In the genomic region with DNA sequence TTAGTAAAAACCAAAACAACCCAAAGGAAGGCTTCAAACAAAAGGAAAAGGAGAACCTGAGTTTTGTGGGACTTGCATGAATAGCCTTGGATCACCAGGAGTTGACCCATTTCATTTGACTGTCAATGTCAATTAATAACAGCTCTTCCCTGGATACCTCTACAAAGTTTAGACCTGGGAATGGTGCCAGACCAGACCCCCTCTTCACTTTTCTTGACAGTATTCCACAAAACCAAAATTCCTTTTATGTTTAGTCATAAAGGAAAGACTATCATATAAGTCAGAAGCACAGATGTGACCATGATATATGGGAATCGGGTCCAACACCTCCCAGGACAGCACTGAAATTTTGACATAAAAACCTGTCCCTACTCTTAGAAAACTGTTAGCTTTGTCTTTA, we compare ENCODE assay signal across 28 cellular contexts.
"Had no signal": no experiment of that assay in that cellular context is flagged by ENCODE, and none has a peak within 500 bp of the region (broad histone marks: within the 10 kb centered on the region; RNA-seq: fewer than 3 reads in every experiment).

No MANE protein-coding gene starts in this region.

- H3K36me3 Mint-ChIP-seq: memory B cell; mesothelial cell of epicardium; natural killer cell treated with Interleukin-12 subunit alpha and Interleukin-12 subunit beta and Interleukin-15 and Interleukin-18, amount 100 ng/mL, for 72 hours; neural progenitor cell had no signal

- H3K27me3 ChIP-seq: dorsolateral prefrontal cortex, neural progenitor cell, right atrium auricular region, suprapubic skin, transverse colon, upper lobe of right lung, uterus had no signal

- H3K4me1 ChIP-seq: neural progenitor cell, parathyroid adenoma, right atrium auricular region, suprapubic skin, transverse colon, upper lobe of right lung, uterus had no signal

- H2AFZ ChIP-seq: neural progenitor cell, parathyroid adenoma had no signal

- H3K27ac Mint-ChIP-seq: memory B cell; mesothelial cell of epicardium; naive B cell; natural killer cell treated with Interleukin-12 subunit alpha and Interleukin-12 subunit beta and Interleukin-15 and Interleukin-18, amount 100 ng/mL, for 72 hours; neural progenitor cell; progenitor cell of endocrine pancreas; stimulated activated naive CD8-positive, alpha-beta T cell treated with anti-CD3 and anti-CD28 coated beads, Interleukin-15, amount 100 ng/mL, for 72 hours had no signal

- H3K79me2 ChIP-seq: parathyroid adenoma had no signal

- H3K4me1 Mint-ChIP-seq: memory B cell; naive B cell; neural progenitor cell; stimulated activated naive CD8-positive, alpha-beta T cell treated with anti-CD3 and anti-CD28 coated beads, Interleukin-15, amount 100 ng/mL, for 72 hours had no signal

- H3K36me3 ChIP-seq: neural progenitor cell, right atrium auricular region, suprapubic skin, transverse colon, upper lobe of right lung, uterus had no signal

- H3K4me3 ChIP-seq: dorsolateral prefrontal cortex, lung, mucosa of descending colon, neural progenitor cell, right atrium auricular region, smooth muscle cell, suprapubic skin, transverse colon, upper lobe of right lung, uterus had no signal

- H3K4me2 ChIP-seq: neural progenitor cell, smooth muscle cell had no signal

- H3K9me3 ChIP-seq: mucosa of descending colon, right atrium auricular region, suprapubic skin, transverse colon, upper lobe of right lung, uterus had no signal

- FAIRE-seq: frontal cortex, keratinocyte had no signal

- H3K27ac ChIP-seq: neural progenitor cell, parathyroid adenoma, right atrium auricular region, suprapubic skin, transverse colon, upper lobe of right lung, uterus had no signal

- H3K4me3 Mint-ChIP-seq: memory B cell; mesothelial cell of epicardium; naive B cell; natural killer cell treated with Interleukin-12 subunit alpha and Interleukin-12 subunit beta and Interleukin-15 and Interleukin-18, amount 100 ng/mL, for 72 hours; neural progenitor cell; stimulated activated naive CD8-positive, alpha-beta T cell treated with anti-CD3 and anti-CD28 coated beads, Interleukin-15, amount 100 ng/mL, for 72 hours had no signal

- ATAC-seq: left lobe of liver; mucosa of descending colon; natural killer cell treated with Interleukin-12 subunit alpha and Interleukin-12 subunit beta and Interleukin-15 and Interleukin-18, amount 100 ng/mL, for 72 hours; sciatic nerve; stimulated activated naive CD8-positive, alpha-beta T cell treated with anti-CD3 and anti-CD28 coated beads, Interleukin-15, amount 100 ng/mL, for 72 hours; upper lobe of right lung had no signal

- H3K27me3 Mint-ChIP-seq: memory B cell; naive B cell; natural killer cell treated with Interleukin-12 subunit alpha and Interleukin-12 subunit beta and Interleukin-15 and Interleukin-18, amount 100 ng/mL, for 72 hours; progenitor cell of endocrine pancreas; stimulated activated naive CD8-positive, alpha-beta T cell treated with anti-CD3 and anti-CD28 coated beads, Interleukin-15, amount 100 ng/mL, for 72 hours had no signal

- H3K9me3 Mint-ChIP-seq: memory B cell, naive B cell, neural progenitor cell had no signal

- DNase-seq: dorsolateral prefrontal cortex; effector CD4-positive, alpha-beta T cell; head of caudate nucleus; mucosa of descending colon; naive B cell; stimulated activated CD4-positive, alpha-beta T cell treated with anti-CD3 and anti-CD28 coated beads, Interleukin-12 subunit alpha, Interleukin-12 subunit beta, amount 100 ng/mL, for 4 hours; stimulated activated CD4-positive, alpha-beta T cell treated with anti-CD3 and anti-CD28 coated beads, Interleukin-1b, Interleukin-23, amount 100 ng/mL, for 48 hours; stimulated activated CD4-positive, alpha-beta T cell treated with anti-CD3 and anti-CD28 coated beads, Interleukin-4, amount 100 ng/mL, for 1 hour; stimulated activated CD8-positive, alpha-beta memory T cell treated with anti-CD3 and anti-CD28 coated beads, Interleukin-4, amount 100 ng/mL, for 48 hours; stimulated activated naive CD4-positive, alpha-beta T cell; stimulated activated naive CD8-positive, alpha-beta T cell treated with anti-CD3 and anti-CD28 coated beads, Interleukin-15, amount 100 ng/mL, for 72 hours; transverse colon; upper lobe of right lung; uterus had no signal

- H3K9ac ChIP-seq: neural progenitor cell, parathyroid adenoma had no signal
